12 cellular contexts compared by ENCODE assay signal in the genomic region with DNA sequence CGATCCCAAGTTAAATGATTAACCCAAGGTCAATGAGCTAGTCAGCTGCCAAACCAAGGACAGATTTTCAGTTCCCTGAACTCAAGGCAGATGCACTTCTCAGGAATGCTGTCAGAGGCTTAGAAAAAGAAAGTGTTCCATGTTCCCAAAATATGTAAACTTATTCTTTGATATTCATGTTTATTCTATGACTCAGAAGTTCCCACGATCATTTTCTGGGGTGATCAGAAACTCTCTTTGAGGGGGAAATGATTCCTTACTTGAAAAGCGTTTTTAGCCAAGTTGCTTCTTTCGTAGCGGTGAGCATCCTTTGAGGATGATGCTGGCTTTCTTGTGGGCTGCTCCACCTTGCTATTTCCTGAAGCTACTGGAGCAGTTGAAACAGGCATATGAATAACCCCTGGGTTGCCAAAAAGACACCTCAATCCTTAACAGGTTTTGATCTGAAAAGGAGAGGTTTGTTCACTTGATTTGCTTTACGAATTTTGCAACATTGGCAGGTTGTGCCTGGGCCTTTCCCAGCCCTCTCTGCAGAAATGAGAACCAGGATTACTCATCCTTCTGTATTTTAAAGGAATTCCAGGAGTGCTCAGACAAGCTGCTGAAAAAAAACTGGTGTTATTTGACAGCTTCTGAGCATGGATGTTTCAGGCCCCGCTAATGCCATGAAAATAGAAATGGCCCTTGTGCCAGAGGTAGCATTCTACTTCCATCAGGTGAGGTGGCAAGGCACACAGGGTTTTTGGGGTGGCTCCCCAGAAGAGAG.
A peak's percentile ranks its signal among the peaks of the same experiment; 100 is the strongest.
DNase-seq lines count a peak whose midpoint lies in the region; ATAC-seq and TF ChIP-seq lines count a peak whose summit lies in the region.
"Had no signal": no experiment of that assay in that cellular context is flagged by ENCODE, and none has a peak within 500 bp of the region (broad histone marks: within the 10 kb centered on the region; RNA-seq: fewer than 3 reads in every experiment).

No MANE protein-coding gene starts in this region.

- no peaks in the 10 kb centered on the region for H3K9me3 Mint-ChIP-seq in activated naive CD4-positive, alpha-beta T cell treated with anti-CD3 and anti-CD28 coated beads, Interleukin-2, amount 10 ng/mL, durations not matched to agents 7 days and 5 days

- TF ChIP-seq CTCF in suprapubic skin (IDR thresholded peaks at IDR 0.05): no peak

- no peak for TF ChIP-seq POLR2A in suprapubic skin (IDR thresholded peaks at IDR 0.05)

- H3K4me1 ChIP-seq in suprapubic skin: peaks cover 41% of the 10 kb centered on the region

- H3K27ac Mint-ChIP-seq in activated naive CD4-positive, alpha-beta T cell treated with anti-CD3 and anti-CD28 coated beads, Interleukin-2, amount 10 ng/mL, durations not matched to agents 7 days and 5 days: no peak overlapping the region

- intact Hi-C loops in posterior vena cava (cut with DNase I): no loop called here

- WGBS in suprapubic skin: 44% methylated on average over 7 of the region's 7 CpGs

- TF ChIP-seq EP300 in suprapubic skin (IDR thresholded peaks at IDR 0.05): no peak

- no peaks in the 10 kb centered on the region for H3K36me3 ChIP-seq in suprapubic skin

- H3K4me3 Mint-ChIP-seq in activated naive CD4-positive, alpha-beta T cell treated with anti-CD3 and anti-CD28 coated beads, Interleukin-2, amount 10 ng/mL, durations not matched to agents 7 days and 5 days: no peak overlapping the region

- no peaks in the 10 kb centered on the region for H3K9me3 ChIP-seq in suprapubic skin

- peak overlapping the region; percentile 8 for H3K27ac ChIP-seq in suprapubic skin
- H3K27ac ChIP-seq: parathyroid adenoma had no signal

- ATAC-seq in GM18517 (IDR thresholded peaks at IDR 0.05; ENCODE audit: unreplicated experiment): no peak

- no peaks in the 10 kb centered on the region for H3K27me3 ChIP-seq in suprapubic skin

- H3K4me3 ChIP-seq in suprapubic skin: no peak overlapping the region

- H3K36me3 Mint-ChIP-seq in activated naive CD4-positive, alpha-beta T cell treated with anti-CD3 and anti-CD28 coated beads, Interleukin-2, amount 10 ng/mL, durations not matched to agents 7 days and 5 days: peaks cover 4% of the 10 kb centered on the region

- DNase-seq in activated naive CD4-positive, alpha-beta T cell treated with anti-CD3 and anti-CD28 coated beads, Interleukin-2, amount 10 ng/mL, durations not matched to agents 7 days and 5 days: peak; percentile 38
- no peak for DNase-seq in activated naive CD4-positive, alpha-beta T cell treated with Interleukin-2 at 50 U/mL for 16 hours
- DNase-seq in astrocyte of the hippocampus (ENCODE audit: low read depth, low spot score) (peak; percentile 75), iris pigment epithelial cell (ENCODE audit: low read depth) (peak; percentile 80), suprapubic skin (ENCODE audit: low spot score in 2 of 2) (no peak), iPS-NIHi7 (ENCODE audit: extremely low spot score) (no peak), posterior vena cava (ENCODE audit: low spot score) (no peak)
- DNase-seq: anterior cingulate cortex, MV-4-11, OCI-M1 had no signal

- peaks cover 84% of the 10 kb centered on the region for H3K4me1 Mint-ChIP-seq in activated naive CD4-positive, alpha-beta T cell treated with anti-CD3 and anti-CD28 coated beads, Interleukin-2, amount 10 ng/mL, durations not matched to agents 7 days and 5 days

- CTCF ChIA-PET in activated naive CD4-positive, alpha-beta T cell treated with anti-CD3 and anti-CD28 coated beads, Interleukin-2, amount 10 ng/mL, durations not matched to agents 7 days and 5 days (lab: Charles Lee): interaction anchor here (0.7 kb wide), 1 partner anchor 21 kb away, joined by 3 read pairs; no protein-coding TSS in a partner anchor

- H3K27me3 Mint-ChIP-seq in activated naive CD4-positive, alpha-beta T cell treated with anti-CD3 and anti-CD28 coated beads, Interleukin-2, amount 10 ng/mL, durations not matched to agents 7 days and 5 days: peaks cover 14% of the 10 kb centered on the region

Comparison
In these comparisons a context has a peak if more than half of its experiments do, and no peak if none do; other contexts are left out.
1. DNase-seq: peak in activated naive CD4-positive, alpha-beta T cell treated with anti-CD3 and anti-CD28 coated beads, Interleukin-2, amount 10 ng/mL, durations not matched to agents 7 days and 5 days (single experiment), astrocyte of the hippocampus (single experiment) and iris pigment epithelial cell (single experiment); none in activated naive CD4-positive, alpha-beta T cell treated with Interleukin-2 at 50 U/mL for 16 hours (single experiment), suprapubic skin (0 of 2), iPS-NIHi7 (single experiment) and posterior vena cava (single experiment).